ENCODE assay signal across 22 cellular contexts in genomic region chr5:141360685-141361084, GRCh38. TPM values are rescaled to one million over a fixed set of nuclear protein-coding genes. Genes with fewer than 3 reads are reported as not detected.
DNase-seq lines count a peak whose midpoint lies in the region; ATAC-seq and TF ChIP-seq lines count a peak whose summit lies in the region.
"Had no signal": no experiment of that assay in that cellular context is flagged by ENCODE, and none has a peak within 500 bp of the region (broad histone marks: within the 10 kb centered on the region; RNA-seq: fewer than 3 reads in every experiment).

No MANE protein-coding gene starts in this region.

- peak overlapping the region; percentile 18 for H3K4me3 Mint-ChIP-seq in activated naive CD4-positive, alpha-beta T cell treated with anti-CD3 and anti-CD28 coated beads, Interleukin-2, amount 10 ng/mL, durations not matched to agents 7 days and 5 days
- H3K4me3 Mint-ChIP-seq in HFFc6 = peak overlapping the region; percentile 86; the same call in 1 of the 2 replicates

- H3K4me2 ChIP-seq in mesenchymal stem cell (ENCODE audit: low read length, poor library complexity, severe bottlenecking) = no peak overlapping the region
- H3K4me2 ChIP-seq: A549 had no signal

- no peak overlapping the region for H3K27ac ChIP-seq in psoas muscle
- H3K27ac ChIP-seq in mesenchymal stem cell (ENCODE audit: low read length, poor library complexity, severe bottlenecking) = no peak overlapping the region
- H3K27ac ChIP-seq in vagina = no peak overlapping the region
- H3K27ac ChIP-seq: A549, brain microvascular endothelial cell, C4-2B, lower lobe of right lung, Peyer's patch, SJSA1 had no signal

- H3K27ac Mint-ChIP-seq in activated naive CD4-positive, alpha-beta T cell treated with anti-CD3 and anti-CD28 coated beads, Interleukin-2, amount 10 ng/mL, durations not matched to agents 7 days and 5 days = peak overlapping the region; percentile 42
- H3K27ac Mint-ChIP-seq in HFFc6 = no peak overlapping the region
- H3K27ac Mint-ChIP-seq: activated CD4-positive, alpha-beta memory T cell treated with anti-CD3 and anti-CD28 coated beads, Interleukin-2, amount 10 ng/mL, durations not matched to agents 7 days and 5 days; activated T-cell treated with anti-CD3 and anti-CD28 coated beads, Interleukin-2, amount 50 U/mL, for 72 hours; GM23338 had no signal

- H2BK15ac ChIP-seq in mesenchymal stem cell (ENCODE audit: low read depth, poor library complexity, severe bottlenecking) = no peak overlapping the region

- H3K9ac ChIP-seq in adipocyte (ENCODE audit: low read length) (no peak overlapping the region), mesenchymal stem cell (ENCODE audit: low read length) (no peak overlapping the region)

- peaks cover 63% of the 10 kb centered on the region for H3K27me3 Mint-ChIP-seq in activated naive CD4-positive, alpha-beta T cell treated with anti-CD3 and anti-CD28 coated beads, Interleukin-2, amount 10 ng/mL, durations not matched to agents 7 days and 5 days
- peaks cover 2% of the 10 kb centered on the region for H3K27me3 Mint-ChIP-seq in HFFc6 (ENCODE audit: insufficient read depth)

- no peak overlapping the region for H3K14ac ChIP-seq in mesenchymal stem cell (ENCODE audit: low read length in 2 of 2)

- H3K4me1 ChIP-seq in adipocyte (ENCODE audit: control insufficient read depth, insufficient read depth, low read length) (no peaks in the 10 kb centered on the region), psoas muscle (no peaks in the 10 kb centered on the region), mesenchymal stem cell (ENCODE audit: control insufficient read depth, insufficient read depth, low read depth, low read length) (no peaks in the 10 kb centered on the region), vagina (no peaks in the 10 kb centered on the region)
- H3K4me1 ChIP-seq: A549, lower lobe of right lung, Peyer's patch, SJSA1 had no signal

- peak overlapping the region; percentile 78 for H3K4me3 ChIP-seq in adipocyte (ENCODE audit: low read length)
- H3K4me3 ChIP-seq in psoas muscle = peak overlapping the region; percentile 52
- H3K4me3 ChIP-seq in mesenchymal stem cell (ENCODE audit: insufficient read depth in 1 of 2, low read depth in 1 of 2, low read length in 2 of 2) = peak overlapping the region in 1 of 2 experiments; percentile 70
- no peak overlapping the region for H3K4me3 ChIP-seq in vagina
- H3K4me3 ChIP-seq: A549 had no signal

- H3K27me3 ChIP-seq in adipocyte (replicated peaks; ENCODE audit: control insufficient read depth, insufficient read depth, low read length) (peaks cover 8% of the 10 kb centered on the region), psoas muscle (ENCODE audit: insufficient read depth in 3 of 3, low read length in 2 of 3) (peaks cover 0 to 80% (median 18%) of the 10 kb centered on the region in 3 donors), mesenchymal stem cell (ENCODE audit: control insufficient read depth in 1 of 2, insufficient read depth in 1 of 2, low read length in 2 of 2) (no peaks in the 10 kb centered on the region), vagina (no peaks in the 10 kb centered on the region)
- H3K27me3 ChIP-seq: Peyer's patch, SJSA1 had no signal

- no peak overlapping the region for H4K91ac ChIP-seq in mesenchymal stem cell (ENCODE audit: low read length)

- no peak overlapping the region for H2BK120ac ChIP-seq in mesenchymal stem cell (ENCODE audit: low read depth, low read length)

- H3K36me3 ChIP-seq in adipocyte (ENCODE audit: control insufficient read depth, insufficient read depth, low read length, severe bottlenecking) (no peaks in the 10 kb centered on the region), psoas muscle (ENCODE audit: insufficient read depth in 1 of 2, low read depth in 1 of 2) (no peaks in the 10 kb centered on the region), mesenchymal stem cell (ENCODE audit: control insufficient read depth in 1 of 2, insufficient read depth in 2 of 2, low read depth in 1 of 2, low read length in 2 of 2) (no peaks in the 10 kb centered on the region), vagina (no peaks in the 10 kb centered on the region)
- H3K36me3 ChIP-seq: brain microvascular endothelial cell, lower lobe of right lung, Peyer's patch, SJSA1 had no signal

- no peak for DNase-seq in activated naive CD4-positive, alpha-beta T cell treated with anti-CD3 and anti-CD28 coated beads, Interleukin-2, amount 10 ng/mL, durations not matched to agents 7 days and 5 days
- no peak for DNase-seq in activated naive CD4-positive, alpha-beta T cell treated with Interleukin-2 at 50 U/mL for 16 hours
- no peak for DNase-seq in HFFc6
- no peak for DNase-seq in adipocyte (ENCODE audit: low read depth)
- no peak for DNase-seq in psoas muscle
- DNase-seq in mesenchymal stem cell = no peak
- no peak for DNase-seq in vagina (ENCODE audit: extremely low spot score in 2 of 2)
- DNase-seq in NCI-H1092 (lab: John Stamatoyannopoulos, UW) = no peak
- DNase-seq: activated B cell treated with CpG ODN at 0.5 μM for 24 hours; activated CD4-positive, alpha-beta memory T cell treated with anti-CD3 and anti-CD28 coated beads, Interleukin-2, amount 10 ng/mL, durations not matched to agents 7 days and 5 days; activated naive CD8-positive, alpha-beta T cell treated with anti-CD3 and anti-CD28 coated beads, Interleukin-2, amount 10 ng/mL, durations not matched to agents 7 days and 5 days; activated T-cell treated with anti-CD3 and anti-CD28 coated beads, Interleukin-2, amount 50 U/mL, for 72 hours; brain microvascular endothelial cell; lower lobe of right lung; NCI-H1930; Peyer's patch; stimulated activated CD8-positive, alpha-beta memory T cell treated with anti-CD3 and anti-CD28 coated beads, Interleukin-4, amount 100 ng/mL, for 48 hours; T-helper 9 cell had no signal

- no peak overlapping the region for H2AK5ac ChIP-seq in mesenchymal stem cell (ENCODE audit: low read length, severe bottlenecking)

- TF ChIP-seq CTCF in HFFc6 (IDR thresholded peaks at IDR 0.05) (no peak), psoas muscle (IDR thresholded peaks at IDR 0.05) (no peak), vagina (IDR thresholded peaks at IDR 0.05) (no peak)

- H3K4ac ChIP-seq in mesenchymal stem cell (ENCODE audit: low read depth in 1 of 2, low read length in 2 of 2) = no peak overlapping the region

- H3K18ac ChIP-seq in mesenchymal stem cell (ENCODE audit: low read depth in 1 of 2, low read length in 2 of 2) = no peak overlapping the region

- WGBS in psoas muscle, 3 donors = 34 to 44% (median 41%) methylated on average over 15 of the region's 15 CpGs
- 87% methylated on average over 12 of the region's 15 CpGs for WGBS in mesenchymal stem cell

- H2AFZ ChIP-seq in mesenchymal stem cell (ENCODE audit: low read depth, low read length) = no peak overlapping the region

- CTCF ChIA-PET in activated naive CD4-positive, alpha-beta T cell treated with anti-CD3 and anti-CD28 coated beads, Interleukin-2, amount 10 ng/mL, durations not matched to agents 7 days and 5 days (lab: Charles Lee) = interaction anchor here (0.7 to 1.1 kb wide), 2 partner anchors 9 to 152 kb away, joined by 3 to 6 read pairs; partner anchors contain the start of gene PCDHGB3

- peaks cover 12% of the 10 kb centered on the region for H3K36me3 Mint-ChIP-seq in activated naive CD4-positive, alpha-beta T cell treated with anti-CD3 and anti-CD28 coated beads, Interleukin-2, amount 10 ng/mL, durations not matched to agents 7 days and 5 days
- H3K36me3 Mint-ChIP-seq in HFFc6 (ENCODE audit: low read depth) = peaks cover 59% of the 10 kb centered on the region

- H3K9me3 ChIP-seq in adipocyte (ENCODE audit: control insufficient read depth, low read length) (peaks cover 92% of the 10 kb centered on the region), psoas muscle (peaks cover 34% of the 10 kb centered on the region), mesenchymal stem cell (ENCODE audit: control insufficient read depth, low read length) (peaks cover 81% of the 10 kb centered on the region), vagina (peaks cover 67% of the 10 kb centered on the region)

- no peaks in the 10 kb centered on the region for H3K79me1 ChIP-seq in mesenchymal stem cell (replicated peaks; ENCODE audit: low read length, poor library complexity, severe bottlenecking)

- H2BK5ac ChIP-seq in mesenchymal stem cell (ENCODE audit: low read depth, low read length, poor library complexity, severe bottlenecking) = no peak overlapping the region

- ATAC-seq in psoas muscle = no peak
- ATAC-seq: A549, lower lobe of right lung had no signal

- H3K4me1 Mint-ChIP-seq in activated naive CD4-positive, alpha-beta T cell treated with anti-CD3 and anti-CD28 coated beads, Interleukin-2, amount 10 ng/mL, durations not matched to agents 7 days and 5 days = no peaks in the 10 kb centered on the region
- H3K4me1 Mint-ChIP-seq in HFFc6 (ENCODE audit: low read depth) = peaks cover 22% of the 10 kb centered on the region

- no peak overlapping the region for H4K8ac ChIP-seq in mesenchymal stem cell (ENCODE audit: low read length)

- no peak for TF ChIP-seq POLR2A in vagina (IDR thresholded peaks at IDR 0.05)

- H3K9me3 Mint-ChIP-seq in activated naive CD4-positive, alpha-beta T cell treated with anti-CD3 and anti-CD28 coated beads, Interleukin-2, amount 10 ng/mL, durations not matched to agents 7 days and 5 days = peaks cover 41% of the 10 kb centered on the region
- peaks cover 69% of the 10 kb centered on the region for H3K9me3 Mint-ChIP-seq in HFFc6

- H3K23ac ChIP-seq in mesenchymal stem cell (ENCODE audit: low read length in 2 of 2) = no peak overlapping the region

- no peak overlapping the region for H2BK12ac ChIP-seq in mesenchymal stem cell (ENCODE audit: low read length in 2 of 2)

- intact Hi-C loops in psoas muscle (cut with DNase I) (no loop called here), vagina (cut with DNase I) (no loop called here)

RNA-seq across cellular contexts. Expression of gene PCDHGB2, which starts 0.9 kb away (rescaled TPM):
- total RNA-seq in HFFc6 (2021; fragmentation: NEBNext Ultra II Directional; extraction: Animal tissue kit (Norgen Biotek cat#: 25700)) = 10 to 100 TPM in 1 of 6 experiments, 1 to 10 TPM in 5; 4.4 to 10.3 (median 5.5) TPM
- total RNA-seq in psoas muscle = 1 to 10 TPM; 1.2 to 2.4 (median 1.9) TPM
- under 1 TPM; 0.10 to 0.67 (median 0.65) TPM for polyA plus RNA-seq in psoas muscle
- polyA plus RNA-seq in mesenchymal stem cell (2013, experiment 1 of 2) = 0.52 TPM
- 0.49 TPM for polyA plus RNA-seq in mesenchymal stem cell (2013, experiment 2 of 2)
- 8.3 TPM for total RNA-seq in vagina

RNA-seq across cellular contexts. Expression of gene PCDHGA5, which starts 3.3 kb away (rescaled TPM):
- 1 to 10 TPM in 3 of 6 experiments, under 1 TPM in 3; 0.74 to 1.8 (median 1.0) TPM for total RNA-seq in HFFc6 (2021; fragmentation: NEBNext Ultra II Directional; extraction: Animal tissue kit (Norgen Biotek cat#: 25700))
- 1 to 10 TPM in 2 of 4 donors, under 1 TPM in 2; 0.84 to 2.0 (median 1.2) TPM for total RNA-seq in psoas muscle
- under 1 TPM; 0.07 to 0.38 (median 0.35) TPM for polyA plus RNA-seq in psoas muscle
- polyA plus RNA-seq in mesenchymal stem cell (2013, experiment 1 of 2) = 0.04 TPM
- polyA plus RNA-seq in mesenchymal stem cell (2013, experiment 2 of 2) = 0.04 TPM
- 8.6 TPM for total RNA-seq in vagina
- total RNA-seq: activated CD4-positive, alpha-beta memory T cell treated with anti-CD3 and anti-CD28 coated beads, Interleukin-2, amount 10 ng/mL, durations not matched to agents 7 days and 5 days had no signal

RNA-seq across cellular contexts. Expression of gene PCDHGA4, which starts 5.9 kb away (rescaled TPM):
- 1 to 10 TPM; 3.6 to 6.3 (median 5.2) TPM for total RNA-seq in HFFc6 (2021; fragmentation: NEBNext Ultra II Directional; extraction: Animal tissue kit (Norgen Biotek cat#: 25700))
- 1 to 10 TPM in 3 of 4 donors, under 1 TPM in 1; 0.84 to 2.4 (median 2.2) TPM for total RNA-seq in psoas muscle
- under 1 TPM; 0.14 to 0.47 (median 0.40) TPM for polyA plus RNA-seq in psoas muscle
- 0.15 TPM for polyA plus RNA-seq in mesenchymal stem cell (2013, experiment 1 of 2)
- polyA plus RNA-seq in mesenchymal stem cell (2013, experiment 2 of 2) = 0.15 TPM
- total RNA-seq in vagina = 3.9 TPM

RNA-seq across cellular contexts. Expression of gene PCDHGB3, which starts 9.4 kb away (rescaled TPM):
- total RNA-seq in HFFc6 (2021; fragmentation: NEBNext Ultra II Directional; extraction: Animal tissue kit (Norgen Biotek cat#: 25700)) = 1 to 10 TPM; 3.9 to 4.5 (median 4.3) TPM
- 1 to 10 TPM in 3 of 4 donors, under 1 TPM in 1; 0.92 to 2.0 (median 1.2) TPM for total RNA-seq in psoas muscle
- polyA plus RNA-seq in psoas muscle = under 1 TPM; 0.17 to 0.44 (median 0.35) TPM
- polyA plus RNA-seq in mesenchymal stem cell (2013, experiment 1 of 2) = 0.01 TPM
- 0.01 TPM for polyA plus RNA-seq in mesenchymal stem cell (2013, experiment 2 of 2)
- total RNA-seq in vagina = 5.4 TPM

RNA-seq across cellular contexts. Expression of gene PCDHGB1, which starts 10.8 kb away (rescaled TPM):
- 1 to 10 TPM; 2.6 to 4.5 (median 3.4) TPM for total RNA-seq in HFFc6 (2021; fragmentation: NEBNext Ultra II Directional; extraction: Animal tissue kit (Norgen Biotek cat#: 25700))
- total RNA-seq in psoas muscle = 1 to 10 TPM in 2 of 4 donors, under 1 TPM in 2; 0.71 to 1.8 (median 1.2) TPM
- under 1 TPM; 0.08 to 0.22 (median 0.12) TPM for polyA plus RNA-seq in psoas muscle
- 1.0 TPM for polyA plus RNA-seq in mesenchymal stem cell (2013, experiment 1 of 2)
- 0.85 TPM for polyA plus RNA-seq in mesenchymal stem cell (2013, experiment 2 of 2)
- total RNA-seq in vagina = 3.9 TPM
- total RNA-seq: activated naive CD8-positive, alpha-beta T cell treated with anti-CD3 and anti-CD28 coated beads, Interleukin-2, amount 10 ng/mL, durations not matched to agents 7 days and 5 days had no signal

Comparison
In these comparisons a context has a peak if more than half of its experiments do, and no peak if none do; other contexts are left out.
1. H3K4me3 ChIP-seq: peak in adipocyte (single experiment) and psoas muscle (single experiment); none in vagina (0 of 2).